Comparison of ENCODE assay signal across 8 cellular contexts in the genomic region with DNA sequence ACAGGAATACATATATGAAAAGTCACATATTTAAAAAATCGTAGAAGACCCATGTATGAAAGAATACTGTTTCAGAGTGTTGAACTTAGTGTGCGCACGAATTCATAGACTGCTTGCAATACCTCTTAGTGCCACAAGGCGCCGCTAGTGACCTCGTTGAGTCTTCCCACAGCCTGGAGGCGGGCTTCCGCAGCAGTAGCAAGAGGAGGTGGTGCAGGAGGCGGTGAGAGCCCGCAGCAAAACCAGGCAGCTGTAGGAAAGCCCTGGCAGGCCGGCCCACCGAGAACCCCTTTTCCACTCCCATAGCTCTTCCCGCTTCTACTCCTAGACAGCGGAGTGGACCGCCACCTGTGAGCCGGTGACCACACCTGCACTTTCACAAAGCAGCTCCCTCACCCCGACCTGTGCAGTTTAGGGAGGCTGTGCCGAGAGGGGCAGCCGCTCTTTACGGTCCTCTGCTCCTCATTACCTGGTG. TPM values are rescaled to one million over a fixed set of nuclear protein-coding genes. Genes with fewer than 3 reads are reported as not detected.
DNase-seq lines count a peak whose midpoint lies in the region; TF ChIP-seq lines count a peak whose summit lies in the region.

No MANE protein-coding gene starts in this region.

- H3K27me3 Mint-ChIP-seq in immature natural killer cell (ENCODE audit: low read depth in 3 of 3) = peaks cover 8 to 17% (median 13%) of the 10 kb centered on the region in 3 donors

- no peaks in the 10 kb centered on the region for H3K79me2 ChIP-seq in Loucy (ENCODE audit: insufficient read depth, low read length)

- H3K9me3 ChIP-seq in HAP-1 (no peaks in the 10 kb centered on the region), Loucy (ENCODE audit: insufficient read depth, low read depth, low read length) (no peaks in the 10 kb centered on the region)

- no peaks in the 10 kb centered on the region for H4K20me1 ChIP-seq in Loucy (ENCODE audit: insufficient read depth, low read length, poor library complexity, severe bottlenecking)

- H2AFZ ChIP-seq in Loucy (ENCODE audit: low read length) = peak overlapping the region; percentile 100

- H3K27me3 ChIP-seq in HAP-1 (ENCODE audit: low read depth) (no peaks in the 10 kb centered on the region), Loucy (ENCODE audit: insufficient read depth, low read length, poor library complexity, severe bottlenecking) (no peaks in the 10 kb centered on the region)

- H3K9ac ChIP-seq in Loucy (ENCODE audit: low read depth, low read length, poor library complexity, severe bottlenecking) = peak overlapping the region; percentile 65

- peak; percentile 76 to 83 for DNase-seq in HAP-1 (ENCODE audit: low spot score in 2 of 2)
- DNase-seq in T1000 (lab: John Stamatoyannopoulos, UW) = peak; percentile 36
- DNase-seq in astrocyte of the spinal cord (ENCODE audit: low read depth, low spot score) = peak; percentile 64
- DNase-seq in immature natural killer cell = peak; percentile 40 to 55 (median 55)
- peak; percentile 51 to 53 for DNase-seq in stimulated activated CD4-positive, alpha-beta T cell treated with anti-CD3 and anti-CD28 coated beads, Interleukin-12 subunit alpha, Interleukin-12 subunit beta, amount 100 ng/mL, for 24 hours (ENCODE audit: low read depth in 2 of 2)
- DNase-seq in cerebellar nuclear complex (lab: John Stamatoyannopoulos, UW) = no peak

- no peaks in the 10 kb centered on the region for H3K9me2 ChIP-seq in Loucy (replicated peaks; ENCODE audit: low read depth, low read length)

- TF ChIP-seq CTCF in GM12872 (IDR thresholded peaks at IDR 0.05; ENCODE audit: insufficient read depth, low read depth, low read length) (peak; percentile 95), Loucy (conservative IDR thresholded peaks at IDR 0.05; ENCODE audit: low read length) (peak; percentile 81), astrocyte of the spinal cord (IDR thresholded peaks at IDR 0.05; ENCODE audit: low read depth, low read length) (peak; percentile 94)

- H3K4me1 ChIP-seq in HAP-1 (no peaks in the 10 kb centered on the region), Loucy (ENCODE audit: insufficient read depth, low read length, poor library complexity, severe bottlenecking) (no peaks in the 10 kb centered on the region)

- peaks cover 8 to 12% of the 10 kb centered on the region in 2 donors for H3K4me1 Mint-ChIP-seq in immature natural killer cell

- H3F3A ChIP-seq in Loucy (ENCODE audit: low read depth) = no peaks in the 10 kb centered on the region

- no peaks in the 10 kb centered on the region for H3K36me3 Mint-ChIP-seq in immature natural killer cell

- peak overlapping the region; percentile 91 for H3K4me2 ChIP-seq in Loucy (ENCODE audit: low read depth, low read length, poor library complexity, severe bottlenecking)

- H3K36me3 ChIP-seq in HAP-1 (replicated peaks) (0 out of 2 replicates have a peak, but pooled peaks cover 4% of the 10 kb centered on the region), Loucy (ENCODE audit: insufficient read depth, low read length) (no peaks in the 10 kb centered on the region)

- H3K4me3 ChIP-seq in HAP-1 (no peak overlapping the region), Loucy (ENCODE audit: low read length, poor library complexity, severe bottlenecking) (peak overlapping the region; percentile 76), astrocyte of the spinal cord (ENCODE audit: low read depth, low read length) (no peak overlapping the region)

- H3K27ac Mint-ChIP-seq in immature natural killer cell = no peak overlapping the region

- no peaks in the 10 kb centered on the region for H3K9me3 Mint-ChIP-seq in immature natural killer cell

- peak overlapping the region; percentile 55 to 70 (median 62) for H3K4me3 Mint-ChIP-seq in immature natural killer cell

- in situ Hi-C loops in HAP-1 (cut with MboI; ENCODE audit: low sequenced_read_pairs) = no loop called here
- in situ Hi-C loops in astrocyte of the spinal cord (cut with HindIII; ENCODE audit: low sequenced_read_pairs) = no loop called here

RNA-seq across cellular contexts. Expression of gene MTARC1, which starts 23.5 kb away (rescaled TPM):
- polyA plus RNA-seq in immature natural killer cell = under 1 TPM in 1 of 3 donors, not detected in 2; 0.37 TPM

Comparison
In these comparisons a context has a peak if more than half of its experiments do, and no peak if none do; other contexts are left out.
1. DNase-seq: peak in HAP-1 (2 of 2), T1000 (single experiment), astrocyte of the spinal cord (single experiment), immature natural killer cell (3 of 3) and stimulated activated CD4-positive, alpha-beta T cell treated with anti-CD3 and anti-CD28 coated beads, Interleukin-12 subunit alpha, Interleukin-12 subunit beta, amount 100 ng/mL, for 24 hours (2 of 2); none in cerebellar nuclear complex (0 of 2).
2. Peak in every context shown above with its lines, with median percentiles within 50 percentile points of each other: CTCF ChIP-seq.